10 cellular contexts compared by ENCODE assay signal in genomic region chr6:157198425-157199279, GRCh38.
DNase-seq lines count a peak whose midpoint lies in the region; TF ChIP-seq lines count a peak whose summit lies in the region.
"Had no signal": no experiment of that assay in that cellular context is flagged by ENCODE, and none has a peak within 500 bp of the region (broad histone marks: within the 10 kb centered on the region; RNA-seq: fewer than 3 reads in every experiment).

No MANE protein-coding gene starts in this region.

- H3K4me1 Mint-ChIP-seq in immature natural killer cell = peaks cover 1 to 9% of the 10 kb centered on the region in 2 donors
- H3K4me1 Mint-ChIP-seq: activated CD8-positive, alpha-beta memory T cell treated with anti-CD3 and anti-CD28 coated beads, Interleukin-2, amount 10 ng/mL, durations not matched to agents 7 days and 5 days had no signal

- H2AFZ ChIP-seq in GM23248 = no peak overlapping the region

- DNase-seq in GM23248 (peak; percentile 19), NCI-H69 (lab: John Stamatoyannopoulos, UW) (peak; percentile 100), fibroblast of pulmonary artery (ENCODE audit: low read depth) (peak; percentile 13), renal cortical epithelial cell (ENCODE audit: low read depth) (peak; percentile 86), superior temporal gyrus (ENCODE audit: extremely low spot score) (no peak), A172 (ENCODE audit: low spot score) (no peak), WERI-Rb-1 (no peak), immature natural killer cell (no peak)
- DNase-seq: activated CD8-positive, alpha-beta memory T cell treated with anti-CD3 and anti-CD28 coated beads, Interleukin-2, amount 10 ng/mL, durations not matched to agents 7 days and 5 days; retina had no signal

- no peak overlapping the region for H3K4me3 Mint-ChIP-seq in immature natural killer cell
- H3K4me3 Mint-ChIP-seq: activated CD8-positive, alpha-beta memory T cell treated with anti-CD3 and anti-CD28 coated beads, Interleukin-2, amount 10 ng/mL, durations not matched to agents 7 days and 5 days had no signal

- in situ Hi-C loops in GM23248 (cut with MboI) = loop anchor here (25.0 kb wide), 1 partner anchor 636 kb away; no protein-coding TSS in a partner anchor

- no peaks in the 10 kb centered on the region for H3K4me1 ChIP-seq in GM23248 (ENCODE audit: insufficient read depth)

- H3K27me3 Mint-ChIP-seq in immature natural killer cell (ENCODE audit: low read depth in 3 of 3) = peaks cover 0 to 3% (median 0%) of the 10 kb centered on the region in 3 donors
- H3K27me3 Mint-ChIP-seq: activated CD8-positive, alpha-beta memory T cell treated with anti-CD3 and anti-CD28 coated beads, Interleukin-2, amount 10 ng/mL, durations not matched to agents 7 days and 5 days had no signal

- H3K27ac ChIP-seq in GM23248 (no peak overlapping the region), WERI-Rb-1 (no peak overlapping the region)

- no peaks in the 10 kb centered on the region for H4K20me1 ChIP-seq in GM23248 (ENCODE audit: insufficient read depth)

- no peak overlapping the region for H3K9ac ChIP-seq in GM23248

- H3K9me2 ChIP-seq in GM23248 (ENCODE audit: insufficient read depth) = no peaks in the 10 kb centered on the region

- 73 to 75% methylated on average over 15 of the region's 15 CpGs for WGBS in GM23248 (ENCODE audit: low coverage in 1 of 2, low lambda C conversion rate in 2 of 2, missing lambda C conversion rate in 2 of 2), 2 experiments

- H3K9me3 Mint-ChIP-seq in immature natural killer cell = no peaks in the 10 kb centered on the region

- H3F3A ChIP-seq in GM23248 (ENCODE audit: insufficient read depth) = no peaks in the 10 kb centered on the region

- H3K4me3 ChIP-seq in GM23248 = no peak overlapping the region
- no peak overlapping the region for H3K4me3 ChIP-seq in fibroblast of pulmonary artery (replicated peaks; ENCODE audit: low read depth, low read length)
- no peak overlapping the region for H3K4me3 ChIP-seq in WERI-Rb-1 (ENCODE audit: low read depth, low read length)

- peaks cover 48% of the 10 kb centered on the region for H3K36me3 ChIP-seq in GM23248 (ENCODE audit: low read depth)
- H3K36me3 ChIP-seq in WERI-Rb-1 = peaks cover 64% of the 10 kb centered on the region

- no peaks in the 10 kb centered on the region for H3K27me3 ChIP-seq in GM23248 (replicated peaks; ENCODE audit: insufficient read depth)
- no peaks in the 10 kb centered on the region for H3K27me3 ChIP-seq in WERI-Rb-1 (ENCODE audit: insufficient read depth, low read depth, severe bottlenecking)

- no peaks in the 10 kb centered on the region for H3K79me2 ChIP-seq in GM23248 (ENCODE audit: insufficient read depth)

- H3K4me2 ChIP-seq in GM23248 (ENCODE audit: unreplicated experiment) = no peak overlapping the region

- H3K36me3 Mint-ChIP-seq in immature natural killer cell = peaks cover 13 to 35% (median 26%) of the 10 kb centered on the region in 3 donors

- H3K9me3 ChIP-seq in GM23248 (ENCODE audit: low read depth) (no peaks in the 10 kb centered on the region), WERI-Rb-1 (ENCODE audit: severe bottlenecking) (no peaks in the 10 kb centered on the region)

- TF ChIP-seq CTCF in fibroblast of pulmonary artery (IDR thresholded peaks at IDR 0.05; ENCODE audit: low read length, missing control alignments) (no peak), WERI-Rb-1 (IDR thresholded peaks at IDR 0.05; ENCODE audit: low read depth, low read length) (no peak)

- peak overlapping the region in 1 of 6 donors; percentile 49 for H3K27ac Mint-ChIP-seq in immature natural killer cell
- H3K27ac Mint-ChIP-seq: activated CD8-positive, alpha-beta memory T cell treated with anti-CD3 and anti-CD28 coated beads, Interleukin-2, amount 10 ng/mL, durations not matched to agents 7 days and 5 days had no signal

Comparison
In these comparisons a context has a peak if more than half of its experiments do, and no peak if none do; other contexts are left out.
1. DNase-seq: peak in GM23248 (single experiment), NCI-H69 (single experiment), fibroblast of pulmonary artery (single experiment) and renal cortical epithelial cell (single experiment); none in superior temporal gyrus (single experiment), A172 (single experiment), WERI-Rb-1 (single experiment) and immature natural killer cell (0 of 3).